Comparison of ENCODE assay signal across 1 cellular context in genomic region chr1:193325771-193326170, GRCh38.
TF ChIP-seq lines count a peak whose summit lies in the region.

No MANE protein-coding gene starts in this region.

TF ChIP-seq in GM23338, 12 proteins besides CTCF, POLR2A, EP300 and RAD21:
- TF ChIP-seq, protein P1, sequence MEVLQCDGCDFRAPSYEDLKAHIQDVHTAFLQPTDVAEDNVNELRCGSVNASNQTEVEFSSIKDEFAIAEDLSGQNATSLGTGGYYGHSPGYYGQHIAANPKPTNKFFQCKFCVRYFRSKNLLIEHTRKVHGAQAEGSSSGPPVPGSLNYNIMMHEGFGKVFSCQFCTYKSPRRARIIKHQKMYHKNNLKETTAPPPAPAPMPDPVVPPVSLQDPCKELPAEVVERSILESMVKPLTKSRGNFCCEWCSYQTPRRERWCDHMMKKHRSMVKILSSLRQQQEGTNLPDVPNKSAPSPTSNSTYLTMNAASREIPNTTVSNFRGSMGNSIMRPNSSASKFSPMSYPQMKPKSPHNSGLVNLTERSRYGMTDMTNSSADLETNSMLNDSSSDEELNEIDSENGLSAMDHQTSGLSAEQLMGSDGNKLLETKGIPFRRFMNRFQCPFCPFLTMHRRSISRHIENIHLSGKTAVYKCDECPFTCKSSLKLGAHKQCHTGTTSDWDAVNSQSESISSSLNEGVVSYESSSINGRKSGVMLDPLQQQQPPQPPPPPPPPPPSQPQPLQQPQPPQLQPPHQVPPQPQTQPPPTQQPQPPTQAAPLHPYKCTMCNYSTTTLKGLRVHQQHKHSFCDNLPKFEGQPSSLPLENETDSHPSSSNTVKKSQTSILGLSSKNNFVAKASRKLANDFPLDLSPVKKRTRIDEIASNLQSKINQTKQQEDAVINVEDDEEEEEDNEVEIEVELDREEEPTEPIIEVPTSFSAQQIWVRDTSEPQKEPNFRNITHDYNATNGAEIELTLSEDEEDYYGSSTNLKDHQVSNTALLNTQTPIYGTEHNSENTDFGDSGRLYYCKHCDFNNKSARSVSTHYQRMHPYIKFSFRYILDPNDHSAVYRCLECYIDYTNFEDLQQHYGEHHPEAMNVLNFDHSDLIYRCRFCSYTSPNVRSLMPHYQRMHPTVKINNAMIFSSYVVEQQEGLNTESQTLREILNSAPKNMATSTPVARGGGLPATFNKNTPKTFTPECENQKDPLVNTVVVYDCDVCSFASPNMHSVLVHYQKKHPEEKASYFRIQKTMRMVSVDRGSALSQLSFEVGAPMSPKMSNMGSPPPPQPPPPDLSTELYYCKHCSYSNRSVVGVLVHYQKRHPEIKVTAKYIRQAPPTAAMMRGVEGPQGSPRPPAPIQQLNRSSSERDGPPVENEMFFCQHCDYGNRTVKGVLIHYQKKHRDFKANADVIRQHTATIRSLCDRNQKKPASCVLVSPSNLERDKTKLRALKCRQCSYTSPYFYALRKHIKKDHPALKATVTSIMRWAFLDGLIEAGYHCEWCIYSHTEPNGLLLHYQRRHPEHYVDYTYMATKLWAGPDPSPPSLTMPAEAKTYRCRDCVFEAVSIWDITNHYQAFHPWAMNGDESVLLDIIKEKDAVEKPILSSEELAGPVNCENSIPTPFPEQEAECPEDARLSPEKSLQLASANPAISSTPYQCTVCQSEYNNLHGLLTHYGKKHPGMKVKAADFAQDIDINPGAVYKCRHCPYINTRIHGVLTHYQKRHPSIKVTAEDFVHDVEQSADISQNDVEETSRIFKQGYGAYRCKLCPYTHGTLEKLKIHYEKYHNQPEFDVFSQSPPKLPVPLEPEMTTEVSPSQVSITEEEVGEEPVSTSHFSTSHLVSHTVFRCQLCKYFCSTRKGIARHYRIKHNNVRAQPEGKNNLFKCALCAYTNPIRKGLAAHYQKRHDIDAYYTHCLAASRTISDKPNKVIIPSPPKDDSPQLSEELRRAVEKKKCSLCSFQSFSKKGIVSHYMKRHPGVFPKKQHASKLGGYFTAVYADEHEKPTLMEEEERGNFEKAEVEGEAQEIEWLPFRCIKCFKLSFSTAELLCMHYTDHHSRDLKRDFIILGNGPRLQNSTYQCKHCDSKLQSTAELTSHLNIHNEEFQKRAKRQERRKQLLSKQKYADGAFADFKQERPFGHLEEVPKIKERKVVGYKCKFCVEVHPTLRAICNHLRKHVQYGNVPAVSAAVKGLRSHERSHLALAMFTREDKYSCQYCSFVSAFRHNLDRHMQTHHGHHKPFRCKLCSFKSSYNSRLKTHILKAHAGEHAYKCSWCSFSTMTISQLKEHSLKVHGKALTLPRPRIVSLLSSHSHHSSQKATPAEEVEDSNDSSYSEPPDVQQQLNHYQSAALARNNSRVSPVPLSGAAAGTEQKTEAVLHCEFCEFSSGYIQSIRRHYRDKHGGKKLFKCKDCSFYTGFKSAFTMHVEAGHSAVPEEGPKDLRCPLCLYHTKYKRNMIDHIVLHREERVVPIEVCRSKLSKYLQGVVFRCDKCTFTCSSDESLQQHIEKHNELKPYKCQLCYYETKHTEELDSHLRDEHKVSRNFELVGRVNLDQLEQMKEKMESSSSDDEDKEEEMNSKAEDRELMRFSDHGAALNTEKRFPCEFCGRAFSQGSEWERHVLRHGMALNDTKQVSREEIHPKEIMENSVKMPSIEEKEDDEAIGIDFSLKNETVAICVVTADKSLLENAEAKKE (CRISPR knock-in tag; IDR thresholded peaks at IDR 0.05): no peak
- TF ChIP-seq EZH2 (IDR thresholded peaks at IDR 0.05; ENCODE audit: low read depth, unreplicated experiment) (no peak), EZH2phosphoT487 (IDR thresholded peaks at IDR 0.05; ENCODE audit: unreplicated experiment) (no peak), POLR2AphosphoS5 (IDR thresholded peaks at IDR 0.05; ENCODE audit: low read depth) (no peak), CREB1 (CRISPR knock-in tag; IDR thresholded peaks at IDR 0.05; ENCODE audit: low read depth) (no peak), STAT1 (IDR thresholded peaks at IDR 0.05; ENCODE audit: unreplicated experiment) (no peak), NANOG (IDR thresholded peaks at IDR 0.05; ENCODE audit: borderline replicate concordance) (no peak), ZNF114 (CRISPR knock-in tag; IDR thresholded peaks at IDR 0.05) (no peak), ZNF331 (CRISPR knock-in tag; IDR thresholded peaks at IDR 0.05; ENCODE audit: low read depth) (no peak), JUNB (IDR thresholded peaks at IDR 0.05; ENCODE audit: unreplicated experiment) (no peak)
- TF ChIP-seq, protein P2, sequence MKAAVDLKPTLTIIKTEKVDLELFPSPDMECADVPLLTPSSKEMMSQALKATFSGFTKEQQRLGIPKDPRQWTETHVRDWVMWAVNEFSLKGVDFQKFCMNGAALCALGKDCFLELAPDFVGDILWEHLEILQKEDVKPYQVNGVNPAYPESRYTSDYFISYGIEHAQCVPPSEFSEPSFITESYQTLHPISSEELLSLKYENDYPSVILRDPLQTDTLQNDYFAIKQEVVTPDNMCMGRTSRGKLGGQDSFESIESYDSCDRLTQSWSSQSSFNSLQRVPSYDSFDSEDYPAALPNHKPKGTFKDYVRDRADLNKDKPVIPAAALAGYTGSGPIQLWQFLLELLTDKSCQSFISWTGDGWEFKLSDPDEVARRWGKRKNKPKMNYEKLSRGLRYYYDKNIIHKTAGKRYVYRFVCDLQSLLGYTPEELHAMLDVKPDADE (IDR thresholded peaks at IDR 0.05): no peak
- TF ChIP-seq, protein P3, sequence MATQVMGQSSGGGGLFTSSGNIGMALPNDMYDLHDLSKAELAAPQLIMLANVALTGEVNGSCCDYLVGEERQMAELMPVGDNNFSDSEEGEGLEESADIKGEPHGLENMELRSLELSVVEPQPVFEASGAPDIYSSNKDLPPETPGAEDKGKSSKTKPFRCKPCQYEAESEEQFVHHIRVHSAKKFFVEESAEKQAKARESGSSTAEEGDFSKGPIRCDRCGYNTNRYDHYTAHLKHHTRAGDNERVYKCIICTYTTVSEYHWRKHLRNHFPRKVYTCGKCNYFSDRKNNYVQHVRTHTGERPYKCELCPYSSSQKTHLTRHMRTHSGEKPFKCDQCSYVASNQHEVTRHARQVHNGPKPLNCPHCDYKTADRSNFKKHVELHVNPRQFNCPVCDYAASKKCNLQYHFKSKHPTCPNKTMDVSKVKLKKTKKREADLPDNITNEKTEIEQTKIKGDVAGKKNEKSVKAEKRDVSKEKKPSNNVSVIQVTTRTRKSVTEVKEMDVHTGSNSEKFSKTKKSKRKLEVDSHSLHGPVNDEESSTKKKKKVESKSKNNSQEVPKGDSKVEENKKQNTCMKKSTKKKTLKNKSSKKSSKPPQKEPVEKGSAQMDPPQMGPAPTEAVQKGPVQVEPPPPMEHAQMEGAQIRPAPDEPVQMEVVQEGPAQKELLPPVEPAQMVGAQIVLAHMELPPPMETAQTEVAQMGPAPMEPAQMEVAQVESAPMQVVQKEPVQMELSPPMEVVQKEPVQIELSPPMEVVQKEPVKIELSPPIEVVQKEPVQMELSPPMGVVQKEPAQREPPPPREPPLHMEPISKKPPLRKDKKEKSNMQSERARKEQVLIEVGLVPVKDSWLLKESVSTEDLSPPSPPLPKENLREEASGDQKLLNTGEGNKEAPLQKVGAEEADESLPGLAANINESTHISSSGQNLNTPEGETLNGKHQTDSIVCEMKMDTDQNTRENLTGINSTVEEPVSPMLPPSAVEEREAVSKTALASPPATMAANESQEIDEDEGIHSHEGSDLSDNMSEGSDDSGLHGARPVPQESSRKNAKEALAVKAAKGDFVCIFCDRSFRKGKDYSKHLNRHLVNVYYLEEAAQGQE (IDR thresholded peaks at IDR 0.05; ENCODE audit: unreplicated experiment): no peak
